14 cellular contexts compared by ENCODE assay signal in genomic region chr17:28889996-28890395, GRCh38. TPM values are rescaled to one million over a fixed set of nuclear protein-coding genes. Genes with fewer than 3 reads are reported as not detected.
A peak's percentile ranks its signal among the peaks of the same experiment; 100 is the strongest.
DNase-seq lines count a peak whose midpoint lies in the region; ATAC-seq and TF ChIP-seq lines count a peak whose summit lies in the region.
"Had no signal": no experiment of that assay in that cellular context is flagged by ENCODE, and none has a peak within 500 bp of the region (broad histone marks: within the 10 kb centered on the region; RNA-seq: fewer than 3 reads in every experiment).

No MANE protein-coding gene starts in this region.

- DNase-seq in left ventricle myocardium inferior, result no peak
- DNase-seq in right atrium auricular region (ENCODE audit: low spot score), result no peak
- DNase-seq in OCI-M1 (lab: John Stamatoyannopoulos, UW), result peak; percentile 60
- no peak for DNase-seq in NCI-H69 (lab: John Stamatoyannopoulos, UW)
- DNase-seq: DMS53; effector CD8-positive, alpha-beta T cell; foreskin fibroblast; H7; NCI-H1436; small intestine had no signal

- TF ChIP-seq CTCF in left ventricle myocardium inferior (IDR thresholded peaks at IDR 0.05; ENCODE audit: borderline replicate concordance) (no peak), right atrium auricular region (IDR thresholded peaks at IDR 0.05) (no peak)

- H3K27me3 Mint-ChIP-seq in dendritic cell treated with granulocyte-macrophage colony-stimulating factor and Interleukin-4, amounts not matched to agents 40 ng/mL and 50 ng/mL, for 4 days, result no peaks in the 10 kb centered on the region
- H3K27me3 Mint-ChIP-seq in stimulated activated memory B cell treated with anti-CD40 and anti-IgM and Interleukin-4, amounts not matched to agents 10 μg/mL and 1 μg/mL and 100 μg/mL, for 72 hours, result no peaks in the 10 kb centered on the region

- intact Hi-C loops in left ventricle myocardium inferior (cut with micrococcal nuclease), result no loop called here
- intact Hi-C loops in dendritic cell treated with granulocyte-macrophage colony-stimulating factor and Interleukin-4, amounts not matched to agents 40 ng/mL and 50 ng/mL, for 4 days (cut with micrococcal nuclease), result no loop called here

- H3K27ac ChIP-seq in left ventricle myocardium inferior (replicated peaks) (peak overlapping the region; percentile 21), right atrium auricular region (no peak overlapping the region)

- H3K4me1 Mint-ChIP-seq in dendritic cell treated with granulocyte-macrophage colony-stimulating factor and Interleukin-4, amounts not matched to agents 40 ng/mL and 50 ng/mL, for 4 days (ENCODE audit: low read depth), result peaks cover 44% of the 10 kb centered on the region
- H3K4me1 Mint-ChIP-seq in stimulated activated memory B cell treated with anti-CD40 and anti-IgM and Interleukin-4, amounts not matched to agents 10 μg/mL and 1 μg/mL and 100 μg/mL, for 72 hours, result peaks cover 86% of the 10 kb centered on the region

- H3K4me3 ChIP-seq in left ventricle myocardium inferior (no peak overlapping the region), right atrium auricular region (no peak overlapping the region)

- peak overlapping the region; percentile 62 for H3K27ac Mint-ChIP-seq in dendritic cell treated with granulocyte-macrophage colony-stimulating factor and Interleukin-4, amounts not matched to agents 40 ng/mL and 50 ng/mL, for 4 days
- peak overlapping the region; percentile 100 for H3K27ac Mint-ChIP-seq in stimulated activated memory B cell treated with anti-CD40 and anti-IgM and Interleukin-4, amounts not matched to agents 10 μg/mL and 1 μg/mL and 100 μg/mL, for 72 hours

- H3K9me3 ChIP-seq in left ventricle myocardium inferior (replicated peaks), result no peaks in the 10 kb centered on the region
- H3K9me3 ChIP-seq in right atrium auricular region, result no peaks in the 10 kb centered on the region

- peaks cover 69% of the 10 kb centered on the region for H3K36me3 Mint-ChIP-seq in dendritic cell treated with granulocyte-macrophage colony-stimulating factor and Interleukin-4, amounts not matched to agents 40 ng/mL and 50 ng/mL, for 4 days (ENCODE audit: low read depth)
- H3K36me3 Mint-ChIP-seq in stimulated activated memory B cell treated with anti-CD40 and anti-IgM and Interleukin-4, amounts not matched to agents 10 μg/mL and 1 μg/mL and 100 μg/mL, for 72 hours, result peaks cover 48% of the 10 kb centered on the region

- no peak for ATAC-seq in stimulated activated memory B cell treated with anti-CD40 and anti-IgM and Interleukin-4, amounts not matched to agents 10 μg/mL and 1 μg/mL and 100 μg/mL, for 72 hours
- ATAC-seq in GM21619 (IDR thresholded peaks at IDR 0.05; ENCODE audit: unreplicated experiment), result no peak
- no peak for ATAC-seq in HG02981 (IDR thresholded peaks at IDR 0.05; ENCODE audit: unreplicated experiment)

- no peak overlapping the region for H3K4me3 Mint-ChIP-seq in dendritic cell treated with granulocyte-macrophage colony-stimulating factor and Interleukin-4, amounts not matched to agents 40 ng/mL and 50 ng/mL, for 4 days
- peak overlapping the region; percentile 78 for H3K4me3 Mint-ChIP-seq in stimulated activated memory B cell treated with anti-CD40 and anti-IgM and Interleukin-4, amounts not matched to agents 10 μg/mL and 1 μg/mL and 100 μg/mL, for 72 hours

- H3K27me3 ChIP-seq in left ventricle myocardium inferior (ENCODE audit: low read depth) (no peaks in the 10 kb centered on the region), right atrium auricular region (no peaks in the 10 kb centered on the region)

- peaks cover 53% of the 10 kb centered on the region for H3K4me1 ChIP-seq in left ventricle myocardium inferior
- peaks cover 0 to 38% of the 10 kb centered on the region in 2 donors for H3K4me1 ChIP-seq in right atrium auricular region

- no peaks in the 10 kb centered on the region for H3K9me3 Mint-ChIP-seq in dendritic cell treated with granulocyte-macrophage colony-stimulating factor and Interleukin-4, amounts not matched to agents 40 ng/mL and 50 ng/mL, for 4 days
- H3K9me3 Mint-ChIP-seq in stimulated activated memory B cell treated with anti-CD40 and anti-IgM and Interleukin-4, amounts not matched to agents 10 μg/mL and 1 μg/mL and 100 μg/mL, for 72 hours, result no peaks in the 10 kb centered on the region

- H3K36me3 ChIP-seq in left ventricle myocardium inferior (peaks cover 8% of the 10 kb centered on the region), right atrium auricular region (peaks cover 6% of the 10 kb centered on the region)

RNA-seq across cellular contexts. Expression of gene FLOT2, which starts 7.5 kb away (rescaled TPM):
- total RNA-seq in left ventricle myocardium inferior, result 84.2 TPM
- total RNA-seq in right atrium auricular region, result 10 to 100 TPM; 52.8 to 57.7 TPM

RNA-seq across cellular contexts. Expression of gene DHRS13, which starts 12.9 kb away (rescaled TPM):
- total RNA-seq in left ventricle myocardium inferior (3.1 TPM), right atrium auricular region (1 to 10 TPM; 2.5 to 3.9 TPM)

RNA-seq across cellular contexts. Expression of gene ERAL1, which starts 35.2 kb away (rescaled TPM):
- total RNA-seq in left ventricle myocardium inferior (35.4 TPM), right atrium auricular region (10 to 100 TPM; 32.0 to 51.4 TPM)

RNA-seq across cellular contexts. Expression of gene FAM222B, which starts 47.4 kb away (rescaled TPM):
- 17.5 TPM for total RNA-seq in left ventricle myocardium inferior
- 10 to 100 TPM; 26.5 to 30.0 TPM for total RNA-seq in right atrium auricular region
